8 cellular contexts compared by ENCODE assay signal in the genomic region with DNA sequence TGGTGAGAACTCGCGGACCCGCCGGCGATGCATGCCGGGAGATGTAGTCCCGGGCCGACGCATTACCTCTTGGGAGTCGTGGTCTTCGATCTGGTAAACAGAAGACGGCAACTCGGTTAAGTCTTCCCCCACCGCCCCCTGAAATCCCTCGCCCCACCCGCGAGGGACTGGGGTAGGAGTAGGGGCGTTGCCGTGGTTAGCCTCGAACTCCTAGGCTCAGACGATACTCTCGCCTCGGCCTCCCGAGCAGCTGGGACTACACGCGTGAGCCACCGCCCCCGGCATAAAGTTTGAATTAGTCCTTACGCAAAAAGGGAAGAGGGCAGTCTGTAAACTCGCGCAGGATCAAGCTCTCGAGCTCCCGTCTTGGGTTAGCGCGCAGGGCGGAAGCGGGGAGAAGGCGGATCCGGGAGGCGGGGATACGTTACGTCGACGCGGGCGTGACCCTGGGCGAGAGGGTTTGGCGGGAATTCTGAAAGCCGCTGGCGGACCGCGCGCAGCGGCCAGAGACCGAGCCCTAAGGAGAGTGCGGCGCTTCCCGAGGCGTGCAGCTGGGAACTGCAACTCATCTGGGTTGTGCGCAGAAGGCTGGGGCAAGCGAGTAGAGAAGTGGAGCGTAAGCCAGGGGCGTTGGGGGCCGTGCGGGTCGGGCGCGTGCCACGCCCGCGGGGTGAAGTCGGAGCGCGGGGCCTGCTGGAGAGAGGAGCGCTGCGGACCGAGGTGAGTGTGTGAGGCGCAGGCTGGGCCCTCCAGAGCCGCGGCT. TPM values are rescaled to one million over a fixed set of nuclear protein-coding genes. Genes with fewer than 3 reads are reported as not detected.
DNase-seq lines count a peak whose midpoint lies in the region; ATAC-seq, FAIRE-seq and TF ChIP-seq lines count a peak whose summit lies in the region.

A gene (plus strand): TSS at position 469 of the 763 bp plus-strand sequence. CDS start 3,585 bp downstream, outside the sequence.

- H3K4me3 ChIP-seq in HepG2 (replicated peaks in 1 of 3; ENCODE audit: insufficient read depth in 1 of 3, low read depth in 2 of 3, low read length in 3 of 3) = peak within 1 kb of the TSS; percentile 80 to 100 (median 92)

- BruUV-seq in HepG2 (replicated peaks; lab: Mats Ljungman, UMichigan) = no TSS peak

- no peak for TF ChIP-seq RAD21 in HepG2 (CRISPR knock-in tag; IDR thresholded peaks at IDR 0.05)

- in situ Hi-C loops in HepG2 (cut with HindIII; ENCODE audit: extremely low pct_ligation_motif_present, low pct_unique_long_range_greater_than_20kb) = loop anchor here (10.0 kb wide), 1 partner anchor 200 kb away; a partner anchor contains a TSS

- no peak within 1 kb of the TSS for H2AFZ ChIP-seq in HepG2 (ENCODE audit: low read length)

- TF ChIP-seq POLR2A in HepG2 (IDR thresholded peaks at IDR 0.05; ENCODE audit: insufficient read depth in 1 of 2, low read depth in 2 of 2, low read length in 2 of 2) = peak; percentile 68 to 76; a peak in 3 of 4 replicates

- H3K27me3 ChIP-seq in HepG2 (ENCODE audit: control insufficient read depth in 1 of 2, insufficient read depth in 2 of 2, low read length in 2 of 2) = peaks cover 0 to 5% of the 10 kb centered on the region in 2 experiments; a peak in 1 of 5 replicates

- peak within 1 kb of the TSS; percentile 90 for H3K9ac ChIP-seq in HepG2 (ENCODE audit: insufficient read depth, low read depth, low read length)

- no peak for FAIRE-seq in HepG2 (lab: Jason Lieb, UNC)

- under 1% methylated on average over 30 of the region's 80 CpGs for WGBS in HepG2 (ENCODE audit: low lambda C conversion rate)

- peak; percentile 86 for ATAC-seq in GM19397 (IDR thresholded peaks at IDR 0.05; ENCODE audit: unreplicated experiment)
- ATAC-seq in HG03571 (IDR thresholded peaks at IDR 0.05; ENCODE audit: unreplicated experiment) = peak; percentile 77
- ATAC-seq in HepG2 = peak; percentile 91

- CTCF ChIA-PET in HepG2 (lab: Yijun Ruan, JAX; ENCODE audit: low intra/inter-chr PET ratio, low total read pairs) = no interaction called here

- H3K9me3 ChIP-seq in HepG2 (ENCODE audit: low read length) = no peaks in the 10 kb centered on the region

- peak within 1 kb of the TSS; percentile 97 for H3K27ac ChIP-seq in HepG2 (ENCODE audit: extremely low read length, insufficient read depth, low read length)

- H3K36me3 ChIP-seq in HepG2 (replicated peaks in 1 of 2; ENCODE audit: control insufficient read depth in 1 of 2, insufficient read depth in 2 of 2, low read length in 2 of 2) = peaks cover 0 to 10% of the 10 kb centered on the region in 2 experiments; a peak in 2 of 5 replicates

- TF ChIP-seq EP300 in HepG2 (IDR thresholded peaks at IDR 0.05; ENCODE audit: low read depth in 2 of 2, low read length in 2 of 2) (no peak), HepG2 (CRISPR knock-in tag; IDR thresholded peaks at IDR 0.05; ENCODE audit: borderline replicate concordance) (no peak; the same call in 1 of the 2 replicates)

- H3K4me1 ChIP-seq in HepG2 (ENCODE audit: insufficient read depth, low read length) = peaks cover 20% of the 10 kb centered on the region

- DNase-seq in CD1c-positive myeloid dendritic cell (ENCODE audit: extremely low spot score) (peak; percentile 99), NCI-H774 (lab: John Stamatoyannopoulos, UW) (peak; percentile 85), dermis blood vessel endothelial cell (peak; percentile 97), HepG2 (ENCODE audit: low spot score) (peak; percentile 89)
- peak; percentile 89 to 91 for DNase-seq in activated CD4-positive, alpha-beta T cell treated with anti-CD3 and anti-CD28 coated beads, Interleukin-2, amount 50 U/mL, for 4 hours
- peak; percentile 92 to 95 for DNase-seq in stimulated activated CD4-positive, alpha-beta T cell treated with anti-CD3 and anti-CD28 coated beads, Interleukin-2, amount 100 ng/mL, for 48 hours

- POLR2A ChIA-PET in HepG2 (lab: Yijun Ruan, JAX) = interaction anchor here (0.6 to 2.3 kb wide), 19 partner anchors 9 to 199 kb away, joined by 3 to 17 read pairs (median 5); a partner anchor contains a TSS

- intact Hi-C loops in HepG2 (cut with micrococcal nuclease; ENCODE audit: unreplicated experiment) = loop anchor here (1.0 to 10.0 kb wide), 3 partner anchors 100 to 130 kb away; a partner anchor contains a TSS

- TF ChIP-seq CTCF in HepG2 (CRISPR knock-in tag; IDR thresholded peaks at IDR 0.05) = peak; percentile 6; the same call in 1 of the 2 replicates

- H3K79me2 ChIP-seq in HepG2 (ENCODE audit: insufficient read depth, low read length) = peaks cover 14% of the 10 kb centered on the region

- H3K4me2 ChIP-seq in HepG2 (ENCODE audit: low read depth, low read length) = peak within 1 kb of the TSS; percentile 94

- H4K20me1 ChIP-seq in HepG2 (ENCODE audit: insufficient read depth, low read length) = no peaks in the 10 kb centered on the region

TF ChIP-seq in HepG2, 621 proteins besides CTCF, POLR2A, EP300 and RAD21 (continues in another document):
- TF ChIP-seq MXD4 (CRISPR knock-in tag; IDR thresholded peaks at IDR 0.05) = peak; percentile 86
- TF ChIP-seq ZNF431 (CRISPR knock-in tag; IDR thresholded peaks at IDR 0.05; ENCODE audit: borderline replicate concordance, low read depth) = peak; percentile 61; the same call in 1 of the 2 replicates
- no peak for TF ChIP-seq SRSF9 (IDR thresholded peaks at IDR 0.05; ENCODE audit: borderline replicate concordance, insufficient read depth, low read depth, low read length, poor library complexity, severe bottlenecking)
- TF ChIP-seq, protein P1, sequence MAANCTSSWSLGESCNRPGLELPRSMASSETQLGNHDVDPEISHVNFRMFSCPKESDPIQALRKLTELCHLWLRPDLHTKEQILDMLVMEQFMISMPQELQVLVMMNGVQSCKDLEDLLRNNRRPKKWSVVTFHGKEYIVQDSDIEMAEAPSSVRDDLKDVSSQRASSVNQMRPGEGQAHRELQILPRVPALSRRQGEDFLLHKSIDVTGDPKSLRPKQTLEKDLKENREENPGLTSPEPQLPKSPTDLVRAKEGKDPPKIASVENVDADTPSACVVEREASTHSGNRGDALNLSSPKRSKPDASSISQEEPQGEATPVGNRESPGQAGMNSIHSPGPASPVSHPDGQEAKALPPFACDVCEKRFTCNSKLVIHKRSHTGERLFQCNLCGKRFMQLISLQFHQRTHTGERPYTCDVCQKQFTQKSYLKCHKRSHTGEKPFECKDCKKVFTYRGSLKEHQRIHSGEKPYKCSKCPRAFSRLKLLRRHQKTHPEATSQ (CRISPR knock-in tag; IDR thresholded peaks at IDR 0.05; ENCODE audit: borderline replicate concordance) = 0 out of 2 replicates have a peak, but pooled peaks have one; percentile 47
- TF ChIP-seq ZNF788 (CRISPR knock-in tag; IDR thresholded peaks at IDR 0.05; ENCODE audit: borderline replicate concordance) = peak; percentile 71; the same call in 1 of the 2 replicates
- TF ChIP-seq ZNF326 (CRISPR knock-in tag; IDR thresholded peaks at IDR 0.05; ENCODE audit: borderline replicate concordance) = no peak
- peak; percentile 29; the same call in 1 of the 2 replicates for TF ChIP-seq ZNF232 (CRISPR knock-in tag; IDR thresholded peaks at IDR 0.05; ENCODE audit: borderline replicate concordance)
- TF ChIP-seq PAF1 (CRISPR knock-in tag; IDR thresholded peaks at IDR 0.05) = no peak
- TF ChIP-seq ZNF264 (CRISPR knock-in tag; IDR thresholded peaks at IDR 0.05) = peak; percentile 56; the same call in 1 of the 2 replicates
- TF ChIP-seq ERF (CRISPR knock-in tag; IDR thresholded peaks at IDR 0.05) = peak; percentile 58; the same call in 1 of the 2 replicates
- peak; percentile 45; the same call in 1 of the 2 replicates for TF ChIP-seq HNRNPL (IDR thresholded peaks at IDR 0.05; ENCODE audit: low read depth, low read length)
- no peak for TF ChIP-seq FOXA1 (IDR thresholded peaks at IDR 0.05)
- TF ChIP-seq FOXA1 (CRISPR knock-in tag; IDR thresholded peaks at IDR 0.05) = no peak; the same call in none of the 2 replicates
- TF ChIP-seq, protein P2, sequence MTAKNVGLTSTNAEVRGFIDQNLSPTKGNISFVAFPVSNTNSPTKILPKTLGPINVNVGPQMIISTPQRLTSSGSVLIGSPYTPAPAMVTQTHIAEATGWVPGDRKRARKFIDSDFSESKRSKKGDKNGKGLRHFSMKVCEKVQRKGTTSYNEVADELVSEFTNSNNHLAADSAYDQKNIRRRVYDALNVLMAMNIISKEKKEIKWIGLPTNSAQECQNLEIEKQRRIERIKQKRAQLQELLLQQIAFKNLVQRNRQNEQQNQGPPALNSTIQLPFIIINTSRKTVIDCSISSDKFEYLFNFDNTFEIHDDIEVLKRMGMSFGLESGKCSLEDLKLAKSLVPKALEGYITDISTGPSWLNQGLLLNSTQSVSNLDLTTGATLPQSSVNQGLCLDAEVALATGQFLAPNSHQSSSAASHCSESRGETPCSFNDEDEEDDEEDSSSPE (CRISPR knock-in tag; IDR thresholded peaks at IDR 0.05) = peak; percentile 99
- no peak for TF ChIP-seq ZNF343 (CRISPR knock-in tag; IDR thresholded peaks at IDR 0.05)

RNA-seq across cellular contexts. Expression of the gene that starts here (rescaled TPM):
- total RNA-seq in dermis blood vessel endothelial cell (4.8 and 10.7 TPM in 2 replicates), HepG2 (2016; rRNA removed; fragmentation: Illumina TruSeq; extraction: Trizol) (12.8 and 20.6 TPM in 2 replicates)
- 3.3 and 4.3 TPM in 2 replicates for total RNA-seq in HepG2 (2016; cell fraction: cytosol; rRNA removed; fragmentation: Illumina TruSeq; extraction: Trizol; ENCODE audit: low read depth)
- total RNA-seq in HepG2 (2016; cell fraction: insoluble cytoplasmic fraction; rRNA removed; fragmentation: Illumina TruSeq; extraction: Trizol) = 15.4 and 17.8 TPM in 2 replicates
- 6.5 and 7.3 TPM in 2 replicates for total RNA-seq in HepG2 (2016; cell fraction: membrane; rRNA removed; fragmentation: Illumina TruSeq; extraction: Trizol)
- 10.1 and 12.1 TPM in 2 replicates for total RNA-seq in HepG2 (2016; cell fraction: nucleus; rRNA removed; fragmentation: Illumina TruSeq; extraction: Trizol)
- 6.2 and 8.5 TPM in 2 replicates for polyA plus RNA-seq in HepG2 (2011; rRNA removed)
- polyA plus RNA-seq in HepG2 (2011; cell fraction: cytosol; rRNA removed) = 6.3 and 7.9 TPM in 2 replicates
- polyA plus RNA-seq in HepG2 (2011; cell fraction: nucleus; rRNA removed) = 4.9 and 5.2 TPM in 2 replicates
- 3.7 and 8.8 TPM in 2 replicates for polyA plus RNA-seq in HepG2 (2012)
- polyA plus RNA-seq in HepG2 (2016; cell fraction: cytosol; fragmentation: Illumina TruSeq; extraction: Trizol; ENCODE audit: low read depth) = 2.7 and 3.1 TPM in 2 replicates
- polyA plus RNA-seq in HepG2 (2016; cell fraction: insoluble cytoplasmic fraction; fragmentation: Illumina TruSeq; extraction: Trizol; ENCODE audit: low read depth) = 42.2 and 42.8 TPM in 2 replicates
- 6.1 and 7.0 TPM in 2 replicates for polyA plus RNA-seq in HepG2 (2016; cell fraction: membrane; fragmentation: Illumina TruSeq; extraction: Trizol; ENCODE audit: low read depth)
- polyA plus RNA-seq in HepG2 (2016; cell fraction: nucleus; fragmentation: Illumina TruSeq; extraction: Trizol; ENCODE audit: insufficient read depth, low read depth) = 18.7 and 21.0 TPM in 2 replicates
- 23.6 and 59.0 TPM in 2 replicates for polyA minus RNA-seq in HepG2 (2011; rRNA and poly(A)+ RNA removed; ENCODE audit: low replicate concordance)
- polyA minus RNA-seq in HepG2 (2011; cell fraction: cytosol; rRNA and poly(A)+ RNA removed) = 2.3 and 6.5 TPM in 2 replicates
- polyA minus RNA-seq in HepG2 (2011; cell fraction: nucleus; rRNA and poly(A)+ RNA removed) = 4.8 and 7.3 TPM in 2 replicates

Comparison
In these comparisons a context has a peak if more than half of its experiments do, and no peak if none do; other contexts are left out.
1. Peak in every context shown above with its lines: DNase-seq, ATAC-seq, H3K4me3 ChIP-seq and H3K27ac ChIP-seq.